Comparison of ENCODE assay signal across 8 cellular contexts in the genomic region with DNA sequence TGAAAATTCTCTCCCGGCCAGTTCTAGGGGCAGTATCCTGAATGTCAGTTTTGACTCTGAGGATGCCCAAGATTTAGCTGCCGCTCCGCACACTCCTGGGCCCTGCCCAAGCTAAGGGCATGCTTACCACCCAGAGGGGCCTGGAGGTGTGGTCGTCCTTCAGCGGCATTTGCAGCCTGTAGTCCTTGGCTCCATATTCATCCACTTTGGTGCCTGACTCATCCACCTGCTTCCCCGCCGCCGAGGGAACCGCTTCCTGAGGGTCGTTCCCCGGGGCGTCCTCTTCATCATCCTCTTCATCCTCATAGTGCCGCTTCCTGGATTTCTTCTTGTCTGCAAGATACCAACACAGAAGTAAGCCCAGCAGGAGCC. TPM values are rescaled to one million over a fixed set of nuclear protein-coding genes. Genes with fewer than 3 reads are reported as not detected.
DNase-seq lines count a peak whose midpoint lies in the region; ATAC-seq and TF ChIP-seq lines count a peak whose summit lies in the region.

No MANE protein-coding gene starts in this region.

- no peaks in the 10 kb centered on the region for H3K4me1 ChIP-seq in endodermal cell (ENCODE audit: control insufficient read depth, insufficient read depth, low read length)
- peaks cover 8 to 12% of the 10 kb centered on the region in 2 donors for H3K4me1 ChIP-seq in naive thymus-derived CD4-positive, alpha-beta T cell (ENCODE audit: control insufficient read depth in 2 of 2, insufficient read depth in 2 of 2, low read length in 2 of 2)

- WGBS in endodermal cell (ENCODE audit: insufficient coverage in 1 of 2, insufficient read length in 1 of 2), 2 experiments: 18 to 20% methylated on average over 12 to 13 of the region's 13 CpGs

- TF ChIP-seq CTCF in endodermal cell (conservative IDR thresholded peaks at IDR 0.05): no peak

- no peaks in the 10 kb centered on the region for H3K9me3 Mint-ChIP-seq in endodermal cell
- peaks cover 0 to 1% (median 0%) of the 10 kb centered on the region in 11 donors for H3K9me3 Mint-ChIP-seq in naive thymus-derived CD4-positive, alpha-beta T cell

- peaks cover 44% of the 10 kb centered on the region for H3K36me3 ChIP-seq in endodermal cell (ENCODE audit: control insufficient read depth, insufficient read depth, low read length)
- H3K36me3 ChIP-seq in naive thymus-derived CD4-positive, alpha-beta T cell (ENCODE audit: control insufficient read depth in 2 of 3, insufficient read depth in 3 of 3, low read length in 3 of 3): peaks cover 3 to 48% (median 18%) of the 10 kb centered on the region in 3 experiments

- DNase-seq in activated gamma-delta T cell treated with anti-CD3 and anti-CD28 coated beads, Interleukin-2, amount 50 U/mL, for 16 hours (ENCODE audit: low read depth): peak; percentile 4
- DNase-seq in activated gamma-delta T cell (lab: John Stamatoyannopoulos, UW): no peak
- peak; percentile 18 for DNase-seq in RPMI7951 (ENCODE audit: low read depth)
- peak; percentile 58 for DNase-seq in endodermal cell
- DNase-seq in naive thymus-derived CD4-positive, alpha-beta T cell: no peak
- no peak for DNase-seq in activated effector memory CD4-positive, alpha-beta T cell treated with anti-CD3 and anti-CD28 coated beads, Interleukin-2, amount 50 U/mL, for 16 hours

- H3K27ac Mint-ChIP-seq in endodermal cell: peak overlapping the region; percentile 94
- H3K27ac Mint-ChIP-seq in naive thymus-derived CD4-positive, alpha-beta T cell: peak overlapping the region; percentile 77 to 97 (median 95)

- H3K4me3 ChIP-seq in endodermal cell (ENCODE audit: low read length): peak overlapping the region; percentile 94
- peak overlapping the region; percentile 87 for H3K4me3 ChIP-seq in naive thymus-derived CD4-positive, alpha-beta T cell (ENCODE audit: low read length)

- H3K4me1 Mint-ChIP-seq in endodermal cell: peaks cover 9% of the 10 kb centered on the region
- peaks cover 18 to 51% (median 38%) of the 10 kb centered on the region in 7 donors for H3K4me1 Mint-ChIP-seq in naive thymus-derived CD4-positive, alpha-beta T cell

- no peaks in the 10 kb centered on the region for H3K9me3 ChIP-seq in endodermal cell (ENCODE audit: control insufficient read depth, low read length)
- H3K9me3 ChIP-seq in naive thymus-derived CD4-positive, alpha-beta T cell (ENCODE audit: control insufficient read depth in 2 of 3, low read length in 3 of 3): no peaks in the 10 kb centered on the region

- H3K4me3 Mint-ChIP-seq in endodermal cell: peak overlapping the region; percentile 75
- H3K4me3 Mint-ChIP-seq in naive thymus-derived CD4-positive, alpha-beta T cell: peak overlapping the region; percentile 92 to 99 (median 98)

- POLR2A ChIA-PET in naive thymus-derived CD4-positive, alpha-beta T cell (lab: Charles Lee): interaction anchor here (0.9 to 1.6 kb wide), 10 partner anchors 8 to 798 kb away, joined by 3 to 6 read pairs (median 4); a partner anchor contains a TSS

- CTCF ChIA-PET in naive thymus-derived CD4-positive, alpha-beta T cell (lab: Charles Lee): interaction anchor here (1.4 kb wide), 1 partner anchor 94 kb away, joined by 3 read pairs; no protein-coding TSS in a partner anchor

- peak overlapping the region; percentile 83 for H3K9ac ChIP-seq in endodermal cell (ENCODE audit: extremely low read depth, low read length, poor library complexity, severe bottlenecking)

- intact Hi-C loops in naive thymus-derived CD4-positive, alpha-beta T cell (cut with micrococcal nuclease): loop anchor here (2.0 to 10.0 kb wide), 7 partner anchors 91 to 799 kb away; a partner anchor contains a TSS

- no peaks in the 10 kb centered on the region for H3K27me3 Mint-ChIP-seq in endodermal cell (ENCODE audit: insufficient read depth)
- no peaks in the 10 kb centered on the region for H3K27me3 Mint-ChIP-seq in naive thymus-derived CD4-positive, alpha-beta T cell

- peaks cover 38% of the 10 kb centered on the region for H3K36me3 Mint-ChIP-seq in endodermal cell (ENCODE audit: low read depth)
- peaks cover 11 to 33% (median 17%) of the 10 kb centered on the region in 5 donors for H3K36me3 Mint-ChIP-seq in naive thymus-derived CD4-positive, alpha-beta T cell

- H3K27me3 ChIP-seq in endodermal cell (ENCODE audit: control insufficient read depth, insufficient read depth, low read length, poor library complexity, severe bottlenecking): no peaks in the 10 kb centered on the region
- H3K27me3 ChIP-seq in naive thymus-derived CD4-positive, alpha-beta T cell (ENCODE audit: control insufficient read depth in 2 of 2, insufficient read depth in 2 of 2, low read length in 2 of 2): no peaks in the 10 kb centered on the region

- ATAC-seq in naive thymus-derived CD4-positive, alpha-beta T cell: no peak
- no peak for ATAC-seq in GM18517 (IDR thresholded peaks at IDR 0.05; ENCODE audit: unreplicated experiment)
- no peak for ATAC-seq in HG02938 (IDR thresholded peaks at IDR 0.05; ENCODE audit: unreplicated experiment)

- H3K27ac ChIP-seq in endodermal cell (ENCODE audit: low read depth, low read length): no peak overlapping the region
- peak overlapping the region; percentile 86 for H3K27ac ChIP-seq in naive thymus-derived CD4-positive, alpha-beta T cell (ENCODE audit: low read depth, low read length)

RNA-seq across cellular contexts. Expression of a gene that starts 0.6 kb away (rescaled TPM):
- total RNA-seq in RPMI7951 (2014; rRNA removed; shearing (Covaris generic)): 43.1 and 45.1 TPM in 2 replicates
- 10 to 100 TPM; 64.5 to 72.6 TPM for total RNA-seq in endodermal cell
- 51.5 TPM for polyA plus RNA-seq in endodermal cell (2013, experiment 1 of 2)
- 52.1 TPM for polyA plus RNA-seq in endodermal cell (2013, experiment 2 of 2)
- 10 to 100 TPM; 43.4 to 71.5 (median 56.8) TPM for total RNA-seq in naive thymus-derived CD4-positive, alpha-beta T cell
- polyA plus RNA-seq in naive thymus-derived CD4-positive, alpha-beta T cell: 10 to 100 TPM; 15.9 to 36.5 TPM

Comparison
In these comparisons a context has a peak if more than half of its experiments do, and no peak if none do; other contexts are left out.
1. DNase-seq: peak in activated gamma-delta T cell treated with anti-CD3 and anti-CD28 coated beads, Interleukin-2, amount 50 U/mL, for 16 hours (single experiment), RPMI7951 (single experiment) and endodermal cell (single experiment); none in activated gamma-delta T cell (single experiment), naive thymus-derived CD4-positive, alpha-beta T cell (0 of 9) and activated effector memory CD4-positive, alpha-beta T cell treated with anti-CD3 and anti-CD28 coated beads, Interleukin-2, amount 50 U/mL, for 16 hours (single experiment).